Comparison of ENCODE assay signal across 20 cellular contexts in genomic region chr17:83086197-83086880, GRCh38. TPM values are rescaled to one million over a fixed set of nuclear protein-coding genes. Genes with fewer than 3 reads are reported as not detected.
DNase-seq lines count a peak whose midpoint lies in the region; ATAC-seq and TF ChIP-seq lines count a peak whose summit lies in the region.
"Had no signal": no experiment of that assay in that cellular context is flagged by ENCODE, and none has a peak within 500 bp of the region (broad histone marks: within the 10 kb centered on the region; RNA-seq: fewer than 3 reads in every experiment).

No MANE protein-coding gene starts in this region.

- no peak overlapping the region for H3K9ac ChIP-seq in BLaER1

- H3K27ac ChIP-seq in BLaER1 (no peak overlapping the region), body of pancreas (no peak overlapping the region)

- H3K4me1 Mint-ChIP-seq in effector memory CD8-positive, alpha-beta T cell (ENCODE audit: low read depth in 2 of 2), result peaks cover 46 to 48% of the 10 kb centered on the region in 2 donors
- peaks cover 72% of the 10 kb centered on the region for H3K4me1 Mint-ChIP-seq in osteocyte (ENCODE audit: unreplicated experiment)

- DNase-seq in OCI-M1 (lab: John Stamatoyannopoulos, UW), result peak; percentile 95
- DNase-seq in effector memory CD8-positive, alpha-beta T cell, result no peak
- no peak for DNase-seq in osteocyte (ENCODE audit: extremely low spot score, unreplicated experiment)
- DNase-seq in HEK293T (ENCODE audit: extremely low spot score), result no peak
- DNase-seq in body of pancreas, result no peak
- DNase-seq: activated CD4-positive, alpha-beta T cell treated with anti-CD3 and anti-CD28 coated beads for 36 hours; activated T-cell treated with anti-CD3 and anti-CD28 coated beads, Interleukin-2, amount 50 U/mL, for 1 hour; amniotic stem cell; DMS53; kidney glomerular epithelial cell; mucosa of descending colon; NCI-H1417 treated with DMSO at 0.1 percent for 48 hours; NK-92 treated with Interleukin-12 subunit alpha and Interleukin-12 subunit beta, amount 100 ng/mL, for 24 hours; stimulated activated CD4-positive, alpha-beta T cell treated with anti-CD3 and anti-CD28 coated beads, Interleukin-12 subunit alpha, Interleukin-12 subunit beta, amount 100 ng/mL, for 4 hours; stimulated activated naive CD8-positive, alpha-beta T cell treated with anti-CD3 and anti-CD28 coated beads, Interleukin-15, Interleukin-2, amounts not matched to agents 100 U/mL and 50 U/mL, for 24 hours; T-helper 17 cell had no signal

- intact Hi-C loops in body of pancreas (cut with DNase I), result no loop called here

- H3K4me2 ChIP-seq in BLaER1, result peak overlapping the region; percentile 68

- no peak for TF ChIP-seq POLR2A in body of pancreas (IDR thresholded peaks at IDR 0.05)

- peak overlapping the region; percentile 83 for H3K4me3 Mint-ChIP-seq in effector memory CD8-positive, alpha-beta T cell
- H3K4me3 Mint-ChIP-seq in osteocyte (ENCODE audit: unreplicated experiment), result no peak overlapping the region
- H3K4me3 Mint-ChIP-seq: activated CD4-positive, alpha-beta T cell treated with anti-CD3 and anti-CD28 coated beads for 36 hours; T-helper 17 cell had no signal

- H3K36me3 Mint-ChIP-seq in effector memory CD8-positive, alpha-beta T cell (ENCODE audit: insufficient read depth), result peaks cover 93% of the 10 kb centered on the region
- peaks cover 32% of the 10 kb centered on the region for H3K36me3 Mint-ChIP-seq in osteocyte (ENCODE audit: unreplicated experiment)

- no peak for ATAC-seq in effector memory CD8-positive, alpha-beta T cell (replicated peaks)
- ATAC-seq in body of pancreas (no peak), HG02642 (IDR thresholded peaks at IDR 0.05; ENCODE audit: poor library complexity, unreplicated experiment) (no peak), GM21381 (IDR thresholded peaks at IDR 0.05; ENCODE audit: unreplicated experiment) (no peak)
- ATAC-seq: activated CD4-positive, alpha-beta T cell treated with anti-CD3 and anti-CD28 coated beads for 36 hours; esophagus mucosa; mucosa of descending colon; stimulated activated naive CD8-positive, alpha-beta T cell treated with anti-CD3 and anti-CD28 coated beads, Interleukin-15, Interleukin-2, amounts not matched to agents 100 U/mL and 50 U/mL, for 24 hours; T-helper 17 cell had no signal

- TF ChIP-seq CTCF in osteocyte (IDR thresholded peaks at IDR 0.05) (no peak), body of pancreas (IDR thresholded peaks at IDR 0.05) (no peak)

- peaks cover 75% of the 10 kb centered on the region for H3K4me1 ChIP-seq in BLaER1
- peaks cover 56% of the 10 kb centered on the region for H3K4me1 ChIP-seq in body of pancreas

- POLR2A ChIA-PET in HEK293T (lab: Yijun Ruan, JAX), result no interaction called here

- no peaks in the 10 kb centered on the region for H3K27me3 Mint-ChIP-seq in effector memory CD8-positive, alpha-beta T cell
- H3K27me3 Mint-ChIP-seq in osteocyte (ENCODE audit: unreplicated experiment), result no peaks in the 10 kb centered on the region
- H3K27me3 Mint-ChIP-seq: activated CD4-positive, alpha-beta T cell treated with anti-CD3 and anti-CD28 coated beads for 36 hours; T-helper 17 cell had no signal

- H4K20me1 ChIP-seq in BLaER1, result peaks cover 85% of the 10 kb centered on the region

- no peaks in the 10 kb centered on the region for H3K9me3 Mint-ChIP-seq in effector memory CD8-positive, alpha-beta T cell
- no peaks in the 10 kb centered on the region for H3K9me3 Mint-ChIP-seq in osteocyte (ENCODE audit: unreplicated experiment)

- H3K27ac Mint-ChIP-seq in effector memory CD8-positive, alpha-beta T cell, result peak overlapping the region; percentile 38 to 96
- peak overlapping the region; percentile 42 for H3K27ac Mint-ChIP-seq in osteocyte (ENCODE audit: unreplicated experiment)
- H3K27ac Mint-ChIP-seq: activated CD4-positive, alpha-beta T cell treated with anti-CD3 and anti-CD28 coated beads for 36 hours; T-helper 17 cell had no signal

- H3K9me3 ChIP-seq in BLaER1 (no peaks in the 10 kb centered on the region), body of pancreas (no peaks in the 10 kb centered on the region)
- H3K9me3 ChIP-seq: mucosa of descending colon had no signal

- 75 to 83% methylated on average over 15 to 18 of the region's 18 CpGs for WGBS in body of pancreas, 2 donors

- H3K36me3 ChIP-seq in BLaER1 (peaks cover 6% of the 10 kb centered on the region; the same call in 1 of the 2 replicates), body of pancreas (replicated peaks in 1 of 2; ENCODE audit: insufficient read depth in 1 of 2, low read depth in 2 of 2) (no peaks in the 10 kb centered on the region)

- CTCF ChIA-PET in HEK293T (lab: Yijun Ruan, JAX), result no interaction called here

- H3K4me3 ChIP-seq in BLaER1 (no peak overlapping the region), body of pancreas (no peak overlapping the region)
- H3K4me3 ChIP-seq: mucosa of descending colon had no signal

- H3K27me3 ChIP-seq in BLaER1 (peaks cover 23% of the 10 kb centered on the region), body of pancreas (no peaks in the 10 kb centered on the region)

TF ChIP-seq in HEK293T, 16 proteins besides CTCF, POLR2A, EP300 and RAD21:
- TF ChIP-seq SUZ12 (IDR thresholded peaks at IDR 0.05) (no peak), PKNOX1 (IDR thresholded peaks at IDR 0.05) (no peak), NFRKB (IDR thresholded peaks at IDR 0.05) (no peak), FOXK2 (IDR thresholded peaks at IDR 0.05) (no peak)

RNA-seq across cellular contexts. Expression of gene METRNL, which starts 6.9 kb away (rescaled TPM):
- 214 and 217 TPM in 2 replicates for total RNA-seq in osteocyte
- total RNA-seq in body of pancreas, result 10 to 100 TPM; 21.3 to 26.4 TPM
